Comparison of ENCODE assay signal across 1 cellular context in genomic region chr12:132154341-132154761, GRCh38.
TF ChIP-seq lines count a peak whose summit lies in the region.

No MANE protein-coding gene starts in this region.

TF ChIP-seq in HepG2, 621 proteins besides CTCF, POLR2A, EP300 and RAD21 (continued from another document):
- TF ChIP-seq, protein P1, sequence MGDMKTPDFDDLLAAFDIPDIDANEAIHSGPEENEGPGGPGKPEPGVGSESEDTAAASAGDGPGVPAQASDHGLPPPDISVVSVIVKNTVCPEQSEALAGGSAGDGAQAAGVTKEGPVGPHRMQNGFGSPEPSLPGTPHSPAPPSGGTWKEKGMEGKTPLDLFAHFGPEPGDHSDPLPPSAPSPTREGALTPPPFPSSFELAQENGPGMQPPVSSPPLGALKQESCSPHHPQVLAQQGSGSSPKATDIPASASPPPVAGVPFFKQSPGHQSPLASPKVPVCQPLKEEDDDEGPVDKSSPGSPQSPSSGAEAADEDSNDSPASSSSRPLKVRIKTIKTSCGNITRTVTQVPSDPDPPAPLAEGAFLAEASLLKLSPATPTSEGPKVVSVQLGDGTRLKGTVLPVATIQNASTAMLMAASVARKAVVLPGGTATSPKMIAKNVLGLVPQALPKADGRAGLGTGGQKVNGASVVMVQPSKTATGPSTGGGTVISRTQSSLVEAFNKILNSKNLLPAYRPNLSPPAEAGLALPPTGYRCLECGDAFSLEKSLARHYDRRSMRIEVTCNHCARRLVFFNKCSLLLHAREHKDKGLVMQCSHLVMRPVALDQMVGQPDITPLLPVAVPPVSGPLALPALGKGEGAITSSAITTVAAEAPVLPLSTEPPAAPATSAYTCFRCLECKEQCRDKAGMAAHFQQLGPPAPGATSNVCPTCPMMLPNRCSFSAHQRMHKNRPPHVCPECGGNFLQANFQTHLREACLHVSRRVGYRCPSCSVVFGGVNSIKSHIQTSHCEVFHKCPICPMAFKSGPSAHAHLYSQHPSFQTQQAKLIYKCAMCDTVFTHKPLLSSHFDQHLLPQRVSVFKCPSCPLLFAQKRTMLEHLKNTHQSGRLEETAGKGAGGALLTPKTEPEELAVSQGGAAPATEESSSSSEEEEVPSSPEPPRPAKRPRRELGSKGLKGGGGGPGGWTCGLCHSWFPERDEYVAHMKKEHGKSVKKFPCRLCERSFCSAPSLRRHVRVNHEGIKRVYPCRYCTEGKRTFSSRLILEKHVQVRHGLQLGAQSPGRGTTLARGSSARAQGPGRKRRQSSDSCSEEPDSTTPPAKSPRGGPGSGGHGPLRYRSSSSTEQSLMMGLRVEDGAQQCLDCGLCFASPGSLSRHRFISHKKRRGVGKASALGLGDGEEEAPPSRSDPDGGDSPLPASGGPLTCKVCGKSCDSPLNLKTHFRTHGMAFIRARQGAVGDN (CRISPR knock-in tag; IDR thresholded peaks at IDR 0.05): peak; percentile 81
- TF ChIP-seq ZNF790 (CRISPR knock-in tag; IDR thresholded peaks at IDR 0.05; ENCODE audit: borderline replicate concordance) (no peak), ZNF747 (CRISPR knock-in tag; IDR thresholded peaks at IDR 0.05; ENCODE audit: borderline replicate concordance) (0 out of 2 replicates have a peak, but pooled peaks have one; percentile 42), ZSCAN9 (CRISPR knock-in tag; IDR thresholded peaks at IDR 0.05; ENCODE audit: borderline replicate concordance) (no peak), EEA1 (CRISPR knock-in tag; IDR thresholded peaks at IDR 0.05; ENCODE audit: borderline replicate concordance) (no peak), MYC (CRISPR knock-in tag; IDR thresholded peaks at IDR 0.05; ENCODE audit: borderline replicate concordance) (peak; percentile 36; the same call in 1 of the 2 replicates), GABPB1 (CRISPR knock-in tag; IDR thresholded peaks at IDR 0.05) (peak; percentile 16; the same call in 1 of the 2 replicates), ZMAT5 (CRISPR knock-in tag; IDR thresholded peaks at IDR 0.05; ENCODE audit: borderline replicate concordance, low read depth) (no peak), MYPOP (CRISPR knock-in tag; IDR thresholded peaks at IDR 0.05) (0 out of 2 replicates have a peak, but pooled peaks have one; percentile 0), ZNF770 (CRISPR knock-in tag; IDR thresholded peaks at IDR 0.05) (peak; percentile 86), ARID4A (CRISPR knock-in tag; IDR thresholded peaks at IDR 0.05; ENCODE audit: borderline replicate concordance) (peak; percentile 38; the same call in 1 of the 2 replicates), ZNF710 (CRISPR knock-in tag; IDR thresholded peaks at IDR 0.05; ENCODE audit: borderline replicate concordance) (no peak), HNF4G (IDR thresholded peaks at IDR 0.05; ENCODE audit: borderline replicate concordance, low read depth, low read length) (0 out of 2 replicates have a peak, but pooled peaks have one; percentile 10), HNF4G (CRISPR knock-in tag; IDR thresholded peaks at IDR 0.05; ENCODE audit: borderline replicate concordance, low read depth) (no peak), FOXC1 (CRISPR knock-in tag; IDR thresholded peaks at IDR 0.05; ENCODE audit: borderline replicate concordance) (peak; percentile 28; the same call in 1 of the 2 replicates), ZNF558 (CRISPR knock-in tag; IDR thresholded peaks at IDR 0.05; ENCODE audit: borderline replicate concordance) (0 out of 2 replicates have a peak, but pooled peaks have one; percentile 78), KDM5B (CRISPR knock-in tag; IDR thresholded peaks at IDR 0.05; ENCODE audit: borderline replicate concordance) (0 out of 2 replicates have a peak, but pooled peaks have one; percentile 25), ZNF263 (CRISPR knock-in tag; IDR thresholded peaks at IDR 0.05) (0 out of 2 replicates have a peak, but pooled peaks have one; percentile 14), DNMT1 (CRISPR knock-in tag; IDR thresholded peaks at IDR 0.05) (peak; percentile 19; the same call in 1 of the 2 replicates), ZNF781 (CRISPR knock-in tag; IDR thresholded peaks at IDR 0.05; ENCODE audit: borderline replicate concordance, not compliant biosample characterization) (peak; percentile 6), LCORL (IDR thresholded peaks at IDR 0.05) (no peak), LCORL (CRISPR knock-in tag; IDR thresholded peaks at IDR 0.05) (0 out of 2 replicates have a peak, but pooled peaks have one; percentile 49), TBX2 (CRISPR knock-in tag; IDR thresholded peaks at IDR 0.05; ENCODE audit: borderline replicate concordance) (peak; percentile 45; the same call in 1 of the 2 replicates), ZFX (CRISPR knock-in tag; IDR thresholded peaks at IDR 0.05; ENCODE audit: low read depth) (0 out of 2 replicates have a peak, but pooled peaks have one; percentile 16), BCL3 (CRISPR knock-in tag; IDR thresholded peaks at IDR 0.05) (0 out of 2 replicates have a peak, but pooled peaks have one; percentile 11), ZNF232 (CRISPR knock-in tag; IDR thresholded peaks at IDR 0.05; ENCODE audit: borderline replicate concordance) (0 out of 2 replicates have a peak, but pooled peaks have one; percentile 47)
- TF ChIP-seq, protein P2, sequence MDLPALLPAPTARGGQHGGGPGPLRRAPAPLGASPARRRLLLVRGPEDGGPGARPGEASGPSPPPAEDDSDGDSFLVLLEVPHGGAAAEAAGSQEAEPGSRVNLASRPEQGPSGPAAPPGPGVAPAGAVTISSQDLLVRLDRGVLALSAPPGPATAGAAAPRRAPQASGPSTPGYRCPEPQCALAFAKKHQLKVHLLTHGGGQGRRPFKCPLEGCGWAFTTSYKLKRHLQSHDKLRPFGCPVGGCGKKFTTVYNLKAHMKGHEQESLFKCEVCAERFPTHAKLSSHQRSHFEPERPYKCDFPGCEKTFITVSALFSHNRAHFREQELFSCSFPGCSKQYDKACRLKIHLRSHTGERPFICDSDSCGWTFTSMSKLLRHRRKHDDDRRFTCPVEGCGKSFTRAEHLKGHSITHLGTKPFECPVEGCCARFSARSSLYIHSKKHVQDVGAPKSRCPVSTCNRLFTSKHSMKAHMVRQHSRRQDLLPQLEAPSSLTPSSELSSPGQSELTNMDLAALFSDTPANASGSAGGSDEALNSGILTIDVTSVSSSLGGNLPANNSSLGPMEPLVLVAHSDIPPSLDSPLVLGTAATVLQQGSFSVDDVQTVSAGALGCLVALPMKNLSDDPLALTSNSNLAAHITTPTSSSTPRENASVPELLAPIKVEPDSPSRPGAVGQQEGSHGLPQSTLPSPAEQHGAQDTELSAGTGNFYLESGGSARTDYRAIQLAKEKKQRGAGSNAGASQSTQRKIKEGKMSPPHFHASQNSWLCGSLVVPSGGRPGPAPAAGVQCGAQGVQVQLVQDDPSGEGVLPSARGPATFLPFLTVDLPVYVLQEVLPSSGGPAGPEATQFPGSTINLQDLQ (CRISPR knock-in tag; IDR thresholded peaks at IDR 0.05): 0 out of 2 replicates have a peak, but pooled peaks have one; percentile 65
- TF ChIP-seq, protein P3, sequence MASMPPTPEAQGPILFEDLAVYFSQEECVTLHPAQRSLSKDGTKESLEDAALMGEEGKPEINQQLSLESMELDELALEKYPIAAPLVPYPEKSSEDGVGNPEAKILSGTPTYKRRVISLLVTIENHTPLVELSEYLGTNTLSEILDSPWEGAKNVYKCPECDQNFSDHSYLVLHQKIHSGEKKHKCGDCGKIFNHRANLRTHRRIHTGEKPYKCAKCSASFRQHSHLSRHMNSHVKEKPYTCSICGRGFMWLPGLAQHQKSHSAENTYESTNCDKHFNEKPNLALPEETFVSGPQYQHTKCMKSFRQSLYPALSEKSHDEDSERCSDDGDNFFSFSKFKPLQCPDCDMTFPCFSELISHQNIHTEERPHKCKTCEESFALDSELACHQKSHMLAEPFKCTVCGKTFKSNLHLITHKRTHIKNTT (CRISPR knock-in tag; IDR thresholded peaks at IDR 0.05): no peak
